ENCODE assay signal across 23 cellular contexts in the genomic region with DNA sequence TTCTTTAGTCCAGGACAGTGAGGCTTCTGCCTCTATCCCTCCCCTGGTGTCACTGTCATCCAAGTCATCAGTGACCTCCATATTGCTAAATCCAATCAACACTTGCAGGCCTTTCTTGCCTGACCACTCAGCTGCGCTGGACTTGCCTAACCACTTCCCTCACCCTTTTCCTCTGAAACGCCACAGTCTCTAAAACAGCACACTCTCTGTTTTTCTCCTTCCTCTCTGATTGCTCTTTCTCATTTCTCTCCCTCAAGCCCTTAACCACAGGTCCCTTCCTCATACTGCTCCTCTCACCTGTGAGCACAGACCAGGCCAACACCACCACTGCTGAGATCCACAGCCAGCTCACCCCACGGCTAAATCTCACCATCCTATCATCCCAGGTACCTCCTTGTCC. TPM values are rescaled to one million over a fixed set of nuclear protein-coding genes. Genes with fewer than 3 reads are reported as not detected.
"Had no signal": no experiment of that assay in that cellular context is flagged by ENCODE, and none has a peak within 500 bp of the region (broad histone marks: within the 10 kb centered on the region; RNA-seq: fewer than 3 reads in every experiment).

No MANE protein-coding gene starts in this region.

- H3K4me2 ChIP-seq: neural progenitor cell had no signal

- ATAC-seq: activated CD8-positive, alpha-beta T cell treated with anti-CD3 and anti-CD28 coated beads, Interleukin-2, amount 10 ng/mL, durations not matched to agents 7 days and 5 days; foreskin keratinocyte; naive thymus-derived CD4-positive, alpha-beta T cell had no signal

- FAIRE-seq: kidney had no signal

- H2AFZ ChIP-seq: neural progenitor cell had no signal

- H3K9me3 ChIP-seq: adrenal gland, ascending aorta, thoracic aorta, upper lobe of left lung had no signal

- H3K27ac ChIP-seq: adrenal gland, ascending aorta, brain microvascular endothelial cell, foreskin keratinocyte, neural progenitor cell, thoracic aorta, WERI-Rb-1 had no signal

- H3K4me3 ChIP-seq: adrenal gland, ascending aorta, lung, neural progenitor cell, thoracic aorta, upper lobe of left lung had no signal

- H3K27me3 ChIP-seq: adrenal gland, ascending aorta, brain microvascular endothelial cell, upper lobe of left lung had no signal

- H3K36me3 ChIP-seq: adrenal gland, ascending aorta, brain microvascular endothelial cell, neural progenitor cell, thoracic aorta, WERI-Rb-1 had no signal

- DNase-seq: activated CD4-positive, alpha-beta T cell treated with anti-CD3 and anti-CD28 coated beads, Interleukin-2, amount 10 ng/mL, durations not matched to agents 7 days and 5 days; activated CD4-positive, CD25-positive, alpha-beta regulatory T cell treated with anti-CD3 and anti-CD28 coated beads, Interleukin-2, amount 50 U/mL, for 72 hours; activated CD8-positive, alpha-beta T cell treated with anti-CD3 and anti-CD28 coated beads, Interleukin-2, amount 10 ng/mL, durations not matched to agents 7 days and 5 days; adrenal gland; brain microvascular endothelial cell; central memory CD4-positive, alpha-beta T cell; dermis blood vessel endothelial cell; effector CD8-positive, alpha-beta T cell; foreskin keratinocyte; kidney; naive thymus-derived CD4-positive, alpha-beta T cell; stimulated activated CD4-positive, alpha-beta T cell treated with anti-CD3 and anti-CD28 coated beads, Interleukin-4, amount 100 ng/mL, for 1 hour; stimulated activated naive CD4-positive, alpha-beta T cell; T-helper 9 cell; upper lobe of left lung; WERI-Rb-1 had no signal

- H3K9ac ChIP-seq: neural progenitor cell had no signal

- H3K4me1 ChIP-seq: adrenal gland, ascending aorta, foreskin keratinocyte, neural progenitor cell had no signal

RNA-seq across cellular contexts. Expression of gene TAL1, which starts 17.5 kb away (rescaled TPM):
- total RNA-seq: activated CD4-positive, alpha-beta T cell treated with anti-CD3 and anti-CD28 coated beads, Interleukin-2, amount 10 ng/mL, durations not matched to agents 7 days and 5 days; activated CD8-positive, alpha-beta T cell treated with anti-CD3 and anti-CD28 coated beads, Interleukin-2, amount 10 ng/mL, durations not matched to agents 7 days and 5 days; activated T-helper 1 cell treated with anti-CD3 and anti-CD28 coated beads, Interleukin-12 subunit alpha, Interleukin-12 subunit beta, Interleukin-2, Interleukin-4 antibody, amounts not matched to agents 30 ng/mL and 10 ng/mL and 1 ng/mL, durations not matched to agents 14 hours and 24 hours and 36 hours; foreskin keratinocyte; T-helper 1 cell treated with Interleukin-12 subunit alpha and Interleukin-12 subunit beta and Interleukin-4 antibody, amounts not matched to agents 30 ng/mL and 1 ng/mL, for 36 hours had no signal
- polyA plus RNA-seq: foreskin keratinocyte; naive thymus-derived CD4-positive, alpha-beta T cell had no signal

RNA-seq across cellular contexts. Expression of gene PDZK1IP1, which starts 24.7 kb away (rescaled TPM):
- total RNA-seq: activated CD4-positive, alpha-beta T cell treated with anti-CD3 and anti-CD28 coated beads, Interleukin-2, amount 10 ng/mL, durations not matched to agents 7 days and 5 days; activated CD8-positive, alpha-beta T cell treated with anti-CD3 and anti-CD28 coated beads, Interleukin-2, amount 10 ng/mL, durations not matched to agents 7 days and 5 days; activated T-helper 1 cell treated with anti-CD3 and anti-CD28 coated beads, Interleukin-12 subunit alpha, Interleukin-12 subunit beta, Interleukin-2, Interleukin-4 antibody, amounts not matched to agents 30 ng/mL and 10 ng/mL and 1 ng/mL, durations not matched to agents 14 hours and 24 hours and 36 hours; ascending aorta; glomerular endothelial cell; naive thymus-derived CD4-positive, alpha-beta T cell; T-helper 1 cell treated with Interleukin-12 subunit alpha and Interleukin-12 subunit beta and Interleukin-4 antibody, amounts not matched to agents 30 ng/mL and 1 ng/mL, for 36 hours; thoracic aorta had no signal
- polyA plus RNA-seq: naive thymus-derived CD4-positive, alpha-beta T cell had no signal
